In the genomic region with DNA sequence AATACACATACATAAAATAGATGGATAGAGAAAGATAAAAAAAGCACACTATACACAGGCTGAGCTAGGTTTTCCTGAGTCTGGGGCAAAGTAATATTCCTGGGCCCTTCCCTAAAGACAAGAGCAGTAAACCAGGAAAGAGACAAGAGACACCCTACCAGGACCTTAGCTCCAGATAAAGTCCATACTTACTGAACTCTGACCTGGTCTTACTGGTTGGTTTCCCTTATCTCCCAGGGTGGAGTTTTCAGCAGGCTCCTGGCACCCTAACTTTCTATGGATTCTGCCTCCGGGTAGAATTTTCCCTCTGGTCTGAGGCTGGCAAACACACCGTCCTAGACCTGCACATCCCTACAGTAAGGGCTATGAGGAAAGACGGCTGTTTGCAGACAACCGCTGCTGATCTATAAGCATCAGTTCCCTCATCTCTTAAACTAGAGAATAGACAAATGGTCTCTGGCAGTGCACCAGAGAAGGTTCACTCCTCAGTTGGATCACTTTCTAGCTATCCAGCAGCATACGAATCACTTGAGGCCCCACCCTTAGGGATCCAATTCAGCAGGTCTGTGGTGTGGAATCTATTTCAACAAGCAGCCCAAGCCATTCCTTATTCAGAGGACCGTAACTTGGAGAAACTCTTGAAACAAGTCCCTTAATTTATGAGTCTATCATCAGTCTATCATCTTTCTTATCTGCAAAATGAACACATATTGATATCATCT, we compare ENCODE assay signal across 18 cellular contexts. TPM values are rescaled to one million over a fixed set of nuclear protein-coding genes. Genes with fewer than 3 reads are reported as not detected.
DNase-seq lines count a peak whose midpoint lies in the region; ATAC-seq, FAIRE-seq and TF ChIP-seq lines count a peak whose summit lies in the region.
"Had no signal": no experiment of that assay in that cellular context is flagged by ENCODE, and none has a peak within 500 bp of the region (broad histone marks: within the 10 kb centered on the region; RNA-seq: fewer than 3 reads in every experiment).

No MANE protein-coding gene starts in this region.

- no peaks in the 10 kb centered on the region for H3K4me1 ChIP-seq in GM23248 (ENCODE audit: insufficient read depth)
- H3K4me1 ChIP-seq in GM12878 (ENCODE audit: control insufficient read depth, insufficient read depth, low read length) = no peaks in the 10 kb centered on the region
- H3K4me1 ChIP-seq in foreskin keratinocyte = peaks cover 12% of the 10 kb centered on the region
- H3K4me1 ChIP-seq in small intestine (ENCODE audit: control insufficient read depth in 2 of 2, insufficient read depth in 1 of 2, low read depth in 1 of 2, low read length in 1 of 2) = peaks cover 2 to 9% of the 10 kb centered on the region in 2 donors
- H3K4me1 ChIP-seq: SJSA1 had no signal

- intact Hi-C loops in GM12878 (cut with micrococcal nuclease; ENCODE audit: unreplicated experiment) = no loop called here

- H3K9ac ChIP-seq in GM23248 (no peak overlapping the region), GM12878 (ENCODE audit: control insufficient read depth, insufficient read depth, low read length) (no peak overlapping the region)

- TF ChIP-seq EP300 in GM12878 (IDR thresholded peaks at IDR 0.05; ENCODE audit: borderline replicate concordance in 1 of 2, control insufficient read depth in 1 of 2, low read depth in 2 of 2, low read length in 2 of 2) = no peak

- in situ Hi-C loops in GM23248 (cut with MboI) (no loop called here), GM12878 (cut with MboI) (no loop called here)

- H3K36me3 ChIP-seq in GM23248 (ENCODE audit: low read depth) (no peaks in the 10 kb centered on the region), GM12878 (ENCODE audit: control insufficient read depth in 2 of 2, insufficient read depth in 2 of 2, low read length in 1 of 2) (no peaks in the 10 kb centered on the region; a peak in 2 of 4 replicates), small intestine (ENCODE audit: control insufficient read depth in 2 of 2, insufficient read depth in 2 of 2, low read length in 2 of 2) (no peaks in the 10 kb centered on the region)

- H2AFZ ChIP-seq in GM23248 = no peak overlapping the region
- H2AFZ ChIP-seq in GM12878 (ENCODE audit: control insufficient read depth, low read depth, low read length) = no peak overlapping the region

- DNase-seq in GM23248 = peak; percentile 38
- no peak for DNase-seq in GM12878 (ENCODE audit: low read depth, low spot score)
- no peak for DNase-seq in foreskin keratinocyte
- peak; percentile 96 for DNase-seq in small intestine
- no peak for DNase-seq in T-helper 1 cell
- no peak for DNase-seq in NCI-H510A (lab: John Stamatoyannopoulos, UW)
- DNase-seq in nucleus accumbens (lab: John Stamatoyannopoulos, UW) = no peak
- no peak for DNase-seq in glomerular visceral epithelial cell (ENCODE audit: extremely low spot score)
- DNase-seq: AML-193, EL, H9, Kasumi-1, NCI-H1105 treated with DMSO at 0.1 percent for 48 hours, NCI-H187, NCI-H446 treated with DMSO at 0.1 percent for 48 hours, NCI-H748 treated with DMSO at 0.1 percent for 48 hours, OCI-M1 had no signal

- H3K9me2 ChIP-seq in GM23248 (ENCODE audit: insufficient read depth) = no peaks in the 10 kb centered on the region

- no TSS peak for BruUV-seq in GM12878 (replicated peaks; lab: Mats Ljungman, UMichigan)

- no peaks in the 10 kb centered on the region for H3K9me3 ChIP-seq in GM23248 (ENCODE audit: low read depth)
- H3K9me3 ChIP-seq in GM12878 (replicated peaks; ENCODE audit: control insufficient read depth, insufficient read depth, low read length) = no peaks in the 10 kb centered on the region
- no peaks in the 10 kb centered on the region for H3K9me3 ChIP-seq in small intestine (ENCODE audit: control insufficient read depth, low read depth)
- H3K9me3 ChIP-seq: SJSA1 had no signal

- SMC1A ChIA-PET in GM12878 (lab: Charles Lee; ENCODE audit: uncharacterized antibody, unreplicated experiment) = interaction anchor here (0.5 kb wide), 1 partner anchor 46 kb away, joined by 3 read pairs; no protein-coding TSS in a partner anchor

- POLR2A ChIA-PET in GM12878 (lab: Charles Lee) = interaction anchor here (1.1 to 1.3 kb wide), 2 partner anchors 10 to 28 kb away, joined by 3 read pairs; no protein-coding TSS in a partner anchor

- FAIRE-seq in GM12878 (lab: Jason Lieb, UNC) (peak; percentile 13), small intestine (lab: Jason Lieb, UNC) (no peak)

- no peak overlapping the region for H3K27ac ChIP-seq in GM23248
- no peak overlapping the region for H3K27ac ChIP-seq in GM12878 (ENCODE audit: control insufficient read depth, insufficient read depth)
- peak overlapping the region; percentile 51 for H3K27ac ChIP-seq in foreskin keratinocyte
- H3K27ac ChIP-seq in small intestine (ENCODE audit: low read depth in 1 of 2, low read length in 1 of 2) = peak overlapping the region; percentile 69 to 77
- H3K27ac ChIP-seq: SJSA1 had no signal

- H3F3A ChIP-seq in GM23248 (ENCODE audit: insufficient read depth) = no peaks in the 10 kb centered on the region

- no peaks in the 10 kb centered on the region for H4K20me1 ChIP-seq in GM23248 (ENCODE audit: insufficient read depth)
- H4K20me1 ChIP-seq in GM12878 (ENCODE audit: control insufficient read depth, insufficient read depth) = no peaks in the 10 kb centered on the region

- H3K79me2 ChIP-seq in GM23248 (ENCODE audit: insufficient read depth) = peaks cover 69% of the 10 kb centered on the region
- no peaks in the 10 kb centered on the region; the same call in 1 of the 2 replicates for H3K79me2 ChIP-seq in GM12878 (ENCODE audit: control insufficient read depth, insufficient read depth, low read length)

- TF ChIP-seq POLR2A in GM12878 (IDR thresholded peaks at IDR 0.05; ENCODE audit: low read depth, low read length) = no peak

- no peak for ATAC-seq in GM12878
- peak; percentile 17 for ATAC-seq in foreskin keratinocyte

- no peak overlapping the region for H3K4me3 ChIP-seq in GM23248
- H3K4me3 ChIP-seq in GM12878 = no peak overlapping the region
- H3K4me3 ChIP-seq in small intestine (ENCODE audit: low read depth in 1 of 2, low read length in 2 of 2) = no peak overlapping the region
- H3K4me3 ChIP-seq: SJSA1 had no signal

- H3K4me2 ChIP-seq in GM23248 (ENCODE audit: unreplicated experiment) (no peak overlapping the region), GM12878 (ENCODE audit: control insufficient read depth, insufficient read depth) (no peak overlapping the region)

- H3K27me3 ChIP-seq in GM23248 (replicated peaks; ENCODE audit: insufficient read depth) = no peaks in the 10 kb centered on the region
- H3K27me3 ChIP-seq in GM12878 (replicated peaks in 1 of 2; ENCODE audit: control insufficient read depth in 2 of 2, insufficient read depth in 2 of 2, low read length in 1 of 2) = no peaks in the 10 kb centered on the region
- no peaks in the 10 kb centered on the region for H3K27me3 ChIP-seq in foreskin keratinocyte
- no peaks in the 10 kb centered on the region for H3K27me3 ChIP-seq in small intestine (ENCODE audit: control insufficient read depth in 2 of 2, insufficient read depth in 2 of 2, low read length in 2 of 2)
- H3K27me3 ChIP-seq: SJSA1 had no signal

- RAD21 ChIA-PET in GM12878 (lab: Charles Lee; ENCODE audit: unreplicated experiment) = interaction anchor here (1.6 kb wide), 1 partner anchor 80 kb away, joined by 6 read pairs; no protein-coding TSS in a partner anchor

- 85 to 90% methylated on average over 6 of the region's 6 CpGs for WGBS in GM23248 (ENCODE audit: low coverage in 1 of 2, low lambda C conversion rate in 2 of 2, missing lambda C conversion rate in 2 of 2), 2 experiments
- WGBS in GM12878 (ENCODE audit: insufficient coverage, insufficient replicate concordance, low lambda C conversion rate, missing lambda C conversion rate) = 80% methylated on average over 6 of the region's 6 CpGs
- whole genome bisulfite sequencing in small intestine, 3 donors = 27 to 65% (median 42%) methylated on average over 6 of the region's 6 CpGs

- TF ChIP-seq CTCF in GM12878 (IDR thresholded peaks at IDR 0.05 in 2 of 3, conservative IDR thresholded peaks at IDR 0.05 in 1 of 3; ENCODE audit: control insufficient read depth in 2 of 3, extremely low read depth in 1 of 3, insufficient read depth in 1 of 3, low read depth in 3 of 3, low read length in 3 of 3) = no peak
- TF ChIP-seq CTCF in foreskin keratinocyte (conservative IDR thresholded peaks at IDR 0.05) = no peak

- TF ChIP-seq RAD21 in GM12878 (IDR thresholded peaks at IDR 0.05; ENCODE audit: insufficient read depth, low read depth, low read length) = no peak

- CTCF ChIA-PET in GM12878 (lab: Yijun Ruan, JAX) = interaction anchor here (0.8 to 2.2 kb wide), 2 partner anchors 11 to 81 kb away, joined by 3 to 5 read pairs; no protein-coding TSS in a partner anchor

TF ChIP-seq in GM12878, 131 proteins besides CTCF, POLR2A, EP300 and RAD21 (continues in another document):
- TF ChIP-seq TARDBP (IDR thresholded peaks at IDR 0.05; ENCODE audit: borderline replicate concordance) (no peak), SMAD5 (IDR thresholded peaks at IDR 0.05; ENCODE audit: low read depth) (no peak), BACH1 (IDR thresholded peaks at IDR 0.05; ENCODE audit: borderline replicate concordance) (no peak)

RNA-seq across cellular contexts. Expression of a gene that starts 52.0 kb away (rescaled TPM):
- 23.0 and 26.6 TPM in 2 replicates for total RNA-seq in GM23248 (2014; rRNA removed; shearing (Covaris generic))
- polyA plus RNA-seq in GM23248 (2016; fragmentation: Nextera tagmentation; extraction: Ambion mirVana) (11.0 and 13.3 TPM in 2 replicates), GM12878 (2011; rRNA removed) (6.0 and 12.7 TPM in 2 replicates), GM12878 (2014; fragmentation: Illumina TruSeq; extraction: Trizol) (2.1 and 2.5 TPM in 2 replicates), GM12878 (2014; fragmentation: Nextera tagmentation; extraction: Ambion mirVana) (under 1 TPM; 0.05 to 0.06 TPM), GM12878 (2014; rRNA removed) (2.3 and 2.5 TPM in 2 replicates), GM12878 (2016; fragmentation: Nextera tagmentation; extraction: Ambion mirVana) (1 to 10 TPM in 1 of 2 experiments, under 1 TPM in 1; 0.64 to 1.4 TPM), foreskin keratinocyte (5.6 and 6.1 TPM in 2 replicates), small intestine (10 to 100 TPM; 13.2 to 18.8 (median 17.2) TPM)
- 66.4 and 67.1 TPM in 2 replicates for total RNA-seq in GM12878 (2013; cell fraction: nucleolus; rRNA removed)
- total RNA-seq in GM12878 (2014; rRNA removed) (1.9 and 2.3 TPM in 2 replicates), GM12878 (2014; rRNA removed; fragmentation: Illumina TruSeq; extraction: Trizol) (1.3 and 1.7 TPM in 2 replicates), GM12878 (2021) (3.2 and 3.5 TPM in 2 replicates), foreskin keratinocyte (16.5 and 18.4 TPM in 2 replicates)
- polyA plus RNA-seq in GM12878 (2011; ENCODE audit: low read depth) = 1.4 TPM
- 9.3 and 11.5 TPM in 2 replicates for polyA plus RNA-seq in GM12878 (2011; cell fraction: cytosol; rRNA removed)
- polyA plus RNA-seq in GM12878 (2011; cell fraction: nucleus; rRNA removed) = 69.0 and 70.5 TPM in 2 replicates
- polyA plus RNA-seq in GM12878 (2012) = 2.4 and 2.8 TPM in 2 replicates
- 15.2 and 19.5 TPM in 2 replicates for polyA minus RNA-seq in GM12878 (2011; rRNA and poly(A)+ RNA removed)
- polyA minus RNA-seq in GM12878 (2011; cell fraction: cytosol; rRNA and poly(A)+ RNA removed) = 8.3 and 9.8 TPM in 2 replicates
- 22.5 and 37.3 TPM in 2 replicates for polyA minus RNA-seq in GM12878 (2011; cell fraction: nucleus; rRNA and poly(A)+ RNA removed)

Comparison
In these comparisons a context has a peak if more than half of its experiments do, and no peak if none do; other contexts are left out.
1. DNase-seq: peak in GM23248 (single experiment) and small intestine (single experiment); none in GM12878 (single experiment), foreskin keratinocyte (0 of 2), T-helper 1 cell (0 of 5), NCI-H510A (single experiment), nucleus accumbens (0 of 56) and glomerular visceral epithelial cell (single experiment).
2. H3K27ac ChIP-seq: peak in foreskin keratinocyte (single experiment) and small intestine (2 of 2); none in GM23248 (single experiment) and GM12878 (single experiment).